26 cellular contexts compared by ENCODE assay signal in the genomic region with DNA sequence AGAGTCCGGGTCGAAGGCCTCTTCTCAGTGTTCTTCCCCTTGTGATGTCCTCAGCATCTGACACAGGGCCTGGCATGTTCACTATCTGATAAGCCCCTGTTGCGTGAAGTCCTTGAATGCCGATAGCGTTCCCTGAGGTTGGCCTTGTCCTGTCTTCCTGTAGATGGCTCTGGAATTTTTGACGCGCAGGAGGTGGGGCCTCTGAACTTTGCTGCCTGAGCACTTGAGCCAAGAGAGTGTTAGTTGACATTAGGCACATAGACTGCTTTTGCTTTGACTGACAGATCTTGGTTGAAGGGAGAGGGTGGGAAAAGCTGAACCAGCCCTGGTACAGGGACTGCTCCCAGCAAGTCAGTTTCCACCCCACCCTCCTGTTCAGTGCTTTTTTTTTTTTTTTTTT. TPM values are rescaled to one million over a fixed set of nuclear protein-coding genes. Genes with fewer than 3 reads are reported as not detected.
DNase-seq lines count a peak whose midpoint lies in the region; ATAC-seq and TF ChIP-seq lines count a peak whose summit lies in the region.
"Had no signal": no experiment of that assay in that cellular context is flagged by ENCODE, and none has a peak within 500 bp of the region (broad histone marks: within the 10 kb centered on the region; RNA-seq: fewer than 3 reads in every experiment).

No MANE protein-coding gene starts in this region.

- H3K36me3 ChIP-seq in liver (ENCODE audit: control insufficient read depth in 4 of 4, insufficient read depth in 3 of 4, low read depth in 1 of 4, low read length in 3 of 4) (no peaks in the 10 kb centered on the region), thyroid gland (no peaks in the 10 kb centered on the region)
- H3K36me3 ChIP-seq: esophagus squamous epithelium, gastrocnemius medialis, HAP-1, tibial nerve had no signal

- H3K27ac ChIP-seq in liver (ENCODE audit: low read depth in 1 of 2, low read length in 2 of 2) (no peak overlapping the region), thyroid gland (no peak overlapping the region)
- H3K27ac ChIP-seq: esophagus squamous epithelium, gastrocnemius medialis, RWPE1, tibial nerve had no signal

- H3K4me1 ChIP-seq in liver (ENCODE audit: control insufficient read depth in 4 of 4, insufficient read depth in 4 of 4, low read length in 3 of 4), result peaks cover 0 to 9% (median 3%) of the 10 kb centered on the region in 4 donors
- H3K4me1 ChIP-seq in thyroid gland, result peaks cover 27 to 35% of the 10 kb centered on the region in 2 donors
- H3K4me1 ChIP-seq: HAP-1 had no signal

- TF ChIP-seq CTCF in liver (IDR thresholded peaks at IDR 0.05; ENCODE audit: low read depth, low read length, missing input control) (no peak), thyroid gland (IDR thresholded peaks at IDR 0.05) (no peak)

- no peaks in the 10 kb centered on the region for H3K9me3 ChIP-seq in liver (ENCODE audit: control insufficient read depth in 4 of 4, low read length in 3 of 4)
- H3K9me3 ChIP-seq in thyroid gland, result no peaks in the 10 kb centered on the region
- H3K9me3 ChIP-seq: esophagus squamous epithelium, gastrocnemius medialis, HAP-1, tibial nerve had no signal

- DNase-seq in activated CD8-positive, alpha-beta memory T cell treated with anti-CD3 and anti-CD28 coated beads for 24 hours, result peak; percentile 50
- no peak for DNase-seq in activated CD8-positive, alpha-beta memory T cell treated with anti-CD3 and anti-CD28 coated beads, Interleukin-2, amount 50 U/mL, for 4 hours
- DNase-seq in Right ventricle myocardium superior, result peak; percentile 67
- peak; percentile 42 to 50 for DNase-seq in thyroid gland
- DNase-seq in GDM1 (lab: John Stamatoyannopoulos, UW), result no peak
- no peak for DNase-seq in OCI-M2 (lab: John Stamatoyannopoulos, UW; ENCODE audit: unreplicated experiment)
- DNase-seq in NCI-H1436 treated with DMSO at 0.1 percent for 48 hours (lab: John Stamatoyannopoulos, UW), result no peak
- DNase-seq: 8988T; activated CD4-positive, alpha-beta T cell treated with anti-CD3 and anti-CD28 coated beads for 36 hours; CD8-positive, alpha-beta memory T cell; esophagus squamous epithelium; gastrocnemius medialis; IMR-90; mesenchymal stem cell; NCI-H1105; NCI-H2081; NCI-H345; NCI-H774; stimulated activated CD4-positive, alpha-beta T cell treated with anti-CD3 and anti-CD28 coated beads, Interleukin-15, amount 100 ng/mL, for 24 hours; T-helper 2 cell had no signal

- 53% methylated on average over 7 of the region's 7 CpGs for WGBS in liver
- 72 to 80% methylated on average over 4 to 7 of the region's 7 CpGs for WGBS in thyroid gland, 2 donors

- H3K4me3 ChIP-seq in liver (ENCODE audit: low read depth in 1 of 3, low read length in 3 of 3) (no peak overlapping the region), thyroid gland (replicated peaks in 1 of 3) (no peak overlapping the region)
- H3K4me3 ChIP-seq: esophagus squamous epithelium, gastrocnemius medialis, HAP-1, tibial nerve had no signal

- H3K27me3 ChIP-seq in liver (ENCODE audit: control insufficient read depth in 4 of 4, insufficient read depth in 4 of 4, low read length in 3 of 4) (no peaks in the 10 kb centered on the region), thyroid gland (no peaks in the 10 kb centered on the region)
- H3K27me3 ChIP-seq: esophagus squamous epithelium, gastrocnemius medialis, tibial nerve had no signal

- no peak for TF ChIP-seq POLR2A in thyroid gland (IDR thresholded peaks at IDR 0.05)

- ATAC-seq in Right ventricle myocardium superior (ENCODE audit: poor library complexity), result peak; percentile 85
- ATAC-seq: activated CD4-positive, alpha-beta T cell treated with anti-CD3 and anti-CD28 coated beads for 36 hours; gastrocnemius medialis; SK-N-SH treated with all-trans-retinoic acid at 6 μM for 48 hours had no signal

- H3K9ac ChIP-seq in liver (ENCODE audit: low read depth in 1 of 2, low read length in 2 of 2), result no peak overlapping the region

- intact Hi-C loops in Right ventricle myocardium superior (cut with DNase I) (loop anchor here (10.0 kb wide), 1 partner anchor 253 kb away; no protein-coding TSS in a partner anchor), thyroid gland (cut with DNase I) (no loop called here)

- peak; percentile 27 to 58 for TF ChIP-seq RAD21 in liver (IDR thresholded peaks at IDR 0.05)

TF ChIP-seq in liver, 16 proteins besides CTCF, POLR2A, EP300 and RAD21:
- TF ChIP-seq NR2F2 (IDR thresholded peaks at IDR 0.05) (peak; percentile 10), FOXA2 (IDR thresholded peaks at IDR 0.05) (no peak), GABPA (IDR thresholded peaks at IDR 0.05 in 1 of 2, conservative IDR thresholded peaks at IDR 0.05 in 1 of 2) (no peak), HNF4G (IDR thresholded peaks at IDR 0.05) (no peak), SP1 (IDR thresholded peaks at IDR 0.05) (peak; percentile 58), YY1 (IDR thresholded peaks at IDR 0.05) (no peak), HNF4A (conservative IDR thresholded peaks at IDR 0.05) (peak; percentile 62 to 67), JUND (IDR thresholded peaks at IDR 0.05) (peak in 1 of 2 donors; percentile 31), EGR1 (IDR thresholded peaks at IDR 0.05; ENCODE audit: low read depth in 2 of 2) (no peak), TAF1 (conservative IDR thresholded peaks at IDR 0.05) (no peak), RXRA (IDR thresholded peaks at IDR 0.05) (peak in 1 of 2 donors; percentile 58), FOXA1 (IDR thresholded peaks at IDR 0.05) (no peak)
- TF ChIP-seq, protein P1, sequence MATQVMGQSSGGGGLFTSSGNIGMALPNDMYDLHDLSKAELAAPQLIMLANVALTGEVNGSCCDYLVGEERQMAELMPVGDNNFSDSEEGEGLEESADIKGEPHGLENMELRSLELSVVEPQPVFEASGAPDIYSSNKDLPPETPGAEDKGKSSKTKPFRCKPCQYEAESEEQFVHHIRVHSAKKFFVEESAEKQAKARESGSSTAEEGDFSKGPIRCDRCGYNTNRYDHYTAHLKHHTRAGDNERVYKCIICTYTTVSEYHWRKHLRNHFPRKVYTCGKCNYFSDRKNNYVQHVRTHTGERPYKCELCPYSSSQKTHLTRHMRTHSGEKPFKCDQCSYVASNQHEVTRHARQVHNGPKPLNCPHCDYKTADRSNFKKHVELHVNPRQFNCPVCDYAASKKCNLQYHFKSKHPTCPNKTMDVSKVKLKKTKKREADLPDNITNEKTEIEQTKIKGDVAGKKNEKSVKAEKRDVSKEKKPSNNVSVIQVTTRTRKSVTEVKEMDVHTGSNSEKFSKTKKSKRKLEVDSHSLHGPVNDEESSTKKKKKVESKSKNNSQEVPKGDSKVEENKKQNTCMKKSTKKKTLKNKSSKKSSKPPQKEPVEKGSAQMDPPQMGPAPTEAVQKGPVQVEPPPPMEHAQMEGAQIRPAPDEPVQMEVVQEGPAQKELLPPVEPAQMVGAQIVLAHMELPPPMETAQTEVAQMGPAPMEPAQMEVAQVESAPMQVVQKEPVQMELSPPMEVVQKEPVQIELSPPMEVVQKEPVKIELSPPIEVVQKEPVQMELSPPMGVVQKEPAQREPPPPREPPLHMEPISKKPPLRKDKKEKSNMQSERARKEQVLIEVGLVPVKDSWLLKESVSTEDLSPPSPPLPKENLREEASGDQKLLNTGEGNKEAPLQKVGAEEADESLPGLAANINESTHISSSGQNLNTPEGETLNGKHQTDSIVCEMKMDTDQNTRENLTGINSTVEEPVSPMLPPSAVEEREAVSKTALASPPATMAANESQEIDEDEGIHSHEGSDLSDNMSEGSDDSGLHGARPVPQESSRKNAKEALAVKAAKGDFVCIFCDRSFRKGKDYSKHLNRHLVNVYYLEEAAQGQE (IDR thresholded peaks at IDR 0.05), result no peak
- TF ChIP-seq, protein P2, sequence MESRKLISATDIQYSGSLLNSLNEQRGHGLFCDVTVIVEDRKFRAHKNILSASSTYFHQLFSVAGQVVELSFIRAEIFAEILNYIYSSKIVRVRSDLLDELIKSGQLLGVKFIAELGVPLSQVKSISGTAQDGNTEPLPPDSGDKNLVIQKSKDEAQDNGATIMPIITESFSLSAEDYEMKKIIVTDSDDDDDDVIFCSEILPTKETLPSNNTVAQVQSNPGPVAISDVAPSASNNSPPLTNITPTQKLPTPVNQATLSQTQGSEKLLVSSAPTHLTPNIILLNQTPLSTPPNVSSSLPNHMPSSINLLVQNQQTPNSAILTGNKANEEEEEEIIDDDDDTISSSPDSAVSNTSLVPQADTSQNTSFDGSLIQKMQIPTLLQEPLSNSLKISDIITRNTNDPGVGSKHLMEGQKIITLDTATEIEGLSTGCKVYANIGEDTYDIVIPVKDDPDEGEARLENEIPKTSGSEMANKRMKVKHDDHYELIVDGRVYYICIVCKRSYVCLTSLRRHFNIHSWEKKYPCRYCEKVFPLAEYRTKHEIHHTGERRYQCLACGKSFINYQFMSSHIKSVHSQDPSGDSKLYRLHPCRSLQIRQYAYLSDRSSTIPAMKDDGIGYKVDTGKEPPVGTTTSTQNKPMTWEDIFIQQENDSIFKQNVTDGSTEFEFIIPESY (IDR thresholded peaks at IDR 0.05), result no peak
- TF ChIP-seq, protein P3, sequence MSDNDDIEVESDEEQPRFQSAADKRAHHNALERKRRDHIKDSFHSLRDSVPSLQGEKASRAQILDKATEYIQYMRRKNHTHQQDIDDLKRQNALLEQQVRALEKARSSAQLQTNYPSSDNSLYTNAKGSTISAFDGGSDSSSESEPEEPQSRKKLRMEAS (IDR thresholded peaks at IDR 0.05), result no peak
- TF ChIP-seq, protein P4, sequence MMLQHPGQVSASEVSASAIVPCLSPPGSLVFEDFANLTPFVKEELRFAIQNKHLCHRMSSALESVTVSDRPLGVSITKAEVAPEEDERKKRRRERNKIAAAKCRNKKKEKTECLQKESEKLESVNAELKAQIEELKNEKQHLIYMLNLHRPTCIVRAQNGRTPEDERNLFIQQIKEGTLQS (IDR thresholded peaks at IDR 0.05), result no peak
TF ChIP-seq in liver: peak in this region for 5.

RNA-seq across cellular contexts. Expression of a gene that starts 53.0 kb away (rescaled TPM):
- 29.3 TPM for total RNA-seq in Right ventricle myocardium superior
- total RNA-seq in liver, result 10 to 100 TPM; 15.6 to 41.7 TPM
- polyA plus RNA-seq in liver, result 1 to 10 TPM; 4.8 to 9.8 TPM
- 10 to 100 TPM; 23.7 to 35.7 (median 29.7) TPM for total RNA-seq in thyroid gland
- total RNA-seq: IMR-90 had no signal
- polyA plus RNA-seq: IMR-90, keratinocyte had no signal

Comparison
In these comparisons a context has a peak if more than half of its experiments do, and no peak if none do; other contexts are left out.
1. DNase-seq: peak in activated CD8-positive, alpha-beta memory T cell treated with anti-CD3 and anti-CD28 coated beads for 24 hours (single experiment), Right ventricle myocardium superior (single experiment) and thyroid gland (2 of 2); none in activated CD8-positive, alpha-beta memory T cell treated with anti-CD3 and anti-CD28 coated beads, Interleukin-2, amount 50 U/mL, for 4 hours (single experiment), GDM1 (single experiment), OCI-M2 (single experiment) and NCI-H1436 treated with DMSO at 0.1 percent for 48 hours (single experiment).